In the genomic region with DNA sequence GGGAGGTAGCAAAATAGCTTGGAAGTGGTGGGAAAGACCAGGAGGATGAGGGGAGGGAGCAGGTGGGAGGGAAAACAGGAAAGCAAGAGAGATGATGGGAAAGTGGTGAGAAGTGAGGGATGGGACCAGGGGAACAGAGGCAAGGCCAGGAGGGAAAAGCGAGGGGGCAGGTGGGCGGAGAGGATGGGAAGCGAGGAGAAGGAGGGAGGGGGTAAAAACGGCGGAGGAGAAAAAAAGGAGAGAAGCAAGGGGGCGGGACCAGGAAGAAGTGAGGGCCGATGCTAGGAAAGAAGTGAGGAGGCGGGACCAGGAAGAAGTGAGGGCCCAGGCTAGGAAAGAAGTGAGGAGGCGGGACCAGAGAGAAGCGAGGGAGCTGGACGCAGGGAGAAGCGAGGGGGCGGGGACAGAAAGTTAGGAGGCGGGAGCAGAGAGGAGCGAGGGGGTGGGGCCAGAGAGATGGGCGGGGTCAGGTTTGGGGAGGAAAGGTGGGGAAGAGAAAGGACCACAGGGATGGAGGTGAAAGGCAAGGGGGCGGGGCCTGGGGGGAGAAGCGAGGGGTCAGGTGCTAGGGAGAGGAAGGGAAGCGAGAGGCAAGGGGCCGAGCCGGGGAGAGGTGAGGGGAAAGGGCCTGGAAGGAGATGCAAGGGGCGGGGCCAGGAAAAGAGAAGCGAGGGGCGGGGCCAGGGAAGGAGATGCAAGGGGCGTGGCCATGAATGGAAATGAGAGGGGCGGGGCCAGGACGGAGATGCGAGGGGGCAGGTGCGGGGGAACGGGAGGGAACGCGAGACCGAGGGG, we compare ENCODE assay signal across 8 cellular contexts. TPM values are rescaled to one million over a fixed set of nuclear protein-coding genes. Genes with fewer than 3 reads are reported as not detected.
DNase-seq lines count a peak whose midpoint lies in the region; ATAC-seq and TF ChIP-seq lines count a peak whose summit lies in the region.

No MANE protein-coding gene starts in this region.

- H3K4me3 ChIP-seq in GM08714 (ENCODE audit: low read length) = peak overlapping the region; percentile 73
- no peak overlapping the region for H3K4me3 ChIP-seq in KMS-11 (IDR thresholded peaks at IDR 0.05; ENCODE audit: insufficient read depth, low read depth, low read length)
- peak overlapping the region; percentile 67 for H3K4me3 ChIP-seq in fibroblast of the aortic adventitia (ENCODE audit: low read depth, low read length)

- intact Hi-C loops in activated T-helper 2 cell treated with anti-CD3 and anti-CD28 coated beads, Interferon-gamma antibody, Interleukin-2, Interleukin-4, amounts not matched to agents 10 μg/mL and 5 μg/mL and 100 μg/mL, durations not matched to agents 14 hours and 24 hours and 36 hours (cut with micrococcal nuclease) = loop anchor here (2.0 to 5.0 kb wide), 2 partner anchors 40 to 184 kb away; a partner anchor contains a TSS

- H3K9me3 Mint-ChIP-seq in activated T-helper 2 cell treated with anti-CD3 and anti-CD28 coated beads, Interferon-gamma antibody, Interleukin-2, Interleukin-4, amounts not matched to agents 10 μg/mL and 5 μg/mL and 100 μg/mL, durations not matched to agents 14 hours and 24 hours and 36 hours = no peaks in the 10 kb centered on the region
- no peaks in the 10 kb centered on the region for H3K9me3 Mint-ChIP-seq in naive thymus-derived CD8-positive, alpha-beta T cell
- H3K9me3 Mint-ChIP-seq in stimulated activated effector memory CD8-positive, alpha-beta T cell treated with anti-CD3 and anti-CD28 coated beads, Interleukin-12 subunit alpha, Interleukin-12 subunit beta, amount 100 ng/mL, for 72 hours = no peaks in the 10 kb centered on the region

- H3K4me1 ChIP-seq in KMS-11 (ENCODE audit: low read depth, poor library complexity, severe bottlenecking) = peaks cover 38% of the 10 kb centered on the region

- no peak overlapping the region for H3K27ac ChIP-seq in KMS-11

- H3K9ac ChIP-seq in KMS-11 = no peak overlapping the region

- DNase-seq in RPMI7951 (ENCODE audit: low read depth) (peak; percentile 91), fibroblast of the aortic adventitia (ENCODE audit: low read depth) (peak; percentile 97)
- peak; percentile 77 for DNase-seq in activated T-helper 2 cell treated with anti-CD3 and anti-CD28 coated beads, Interferon-gamma antibody, Interleukin-2, Interleukin-4, amounts not matched to agents 10 μg/mL and 5 μg/mL and 100 μg/mL, durations not matched to agents 14 hours and 24 hours and 36 hours (ENCODE audit: low spot score)
- DNase-seq in naive thymus-derived CD8-positive, alpha-beta T cell = peak in 9 of 10 donors; percentile 81 to 95 (median 88)
- peak; percentile 74 to 93 for DNase-seq in stimulated activated effector memory CD8-positive, alpha-beta T cell treated with anti-CD3 and anti-CD28 coated beads, Interleukin-12 subunit alpha, Interleukin-12 subunit beta, amount 100 ng/mL, for 72 hours (ENCODE audit: low spot score in 2 of 2)

- H3K27me3 ChIP-seq in KMS-11 (ENCODE audit: insufficient read depth, low read depth) = no peaks in the 10 kb centered on the region

- H3K79me2 ChIP-seq in KMS-11 (ENCODE audit: insufficient read depth, low read depth) = peaks cover 44% of the 10 kb centered on the region

- POLR2A ChIA-PET in naive thymus-derived CD8-positive, alpha-beta T cell (lab: Charles Lee) = interaction anchor here (0.6 to 2.6 kb wide), 6 partner anchors 31 to 266 kb away, joined by 3 to 10 read pairs (median 5); a partner anchor contains a TSS

- H3K27ac Mint-ChIP-seq in activated T-helper 2 cell treated with anti-CD3 and anti-CD28 coated beads, Interferon-gamma antibody, Interleukin-2, Interleukin-4, amounts not matched to agents 10 μg/mL and 5 μg/mL and 100 μg/mL, durations not matched to agents 14 hours and 24 hours and 36 hours = peak overlapping the region; percentile 83
- H3K27ac Mint-ChIP-seq in naive thymus-derived CD8-positive, alpha-beta T cell = peak overlapping the region; percentile 66 to 99 (median 94)
- peak overlapping the region; percentile 85 for H3K27ac Mint-ChIP-seq in stimulated activated effector memory CD8-positive, alpha-beta T cell treated with anti-CD3 and anti-CD28 coated beads, Interleukin-12 subunit alpha, Interleukin-12 subunit beta, amount 100 ng/mL, for 72 hours

- no peaks in the 10 kb centered on the region for H3K36me3 ChIP-seq in KMS-11 (ENCODE audit: insufficient read depth)

- peak; percentile 6 to 54 for ATAC-seq in naive thymus-derived CD8-positive, alpha-beta T cell
- ATAC-seq in stimulated activated effector memory CD8-positive, alpha-beta T cell treated with anti-CD3 and anti-CD28 coated beads, Interleukin-12 subunit alpha, Interleukin-12 subunit beta, amount 100 ng/mL, for 72 hours = peak; percentile 29
- no peak for ATAC-seq in HG03135 (IDR thresholded peaks at IDR 0.05; ENCODE audit: unreplicated experiment)

- H4K20me1 ChIP-seq in KMS-11 (ENCODE audit: insufficient read depth) = peaks cover 5% of the 10 kb centered on the region; the same call in 1 of the 2 replicates

- peaks cover 32% of the 10 kb centered on the region for H3K4me1 Mint-ChIP-seq in activated T-helper 2 cell treated with anti-CD3 and anti-CD28 coated beads, Interferon-gamma antibody, Interleukin-2, Interleukin-4, amounts not matched to agents 10 μg/mL and 5 μg/mL and 100 μg/mL, durations not matched to agents 14 hours and 24 hours and 36 hours (ENCODE audit: low read depth)
- H3K4me1 Mint-ChIP-seq in naive thymus-derived CD8-positive, alpha-beta T cell = peaks cover 25 to 54% (median 48%) of the 10 kb centered on the region in 4 donors
- peaks cover 42% of the 10 kb centered on the region for H3K4me1 Mint-ChIP-seq in stimulated activated effector memory CD8-positive, alpha-beta T cell treated with anti-CD3 and anti-CD28 coated beads, Interleukin-12 subunit alpha, Interleukin-12 subunit beta, amount 100 ng/mL, for 72 hours

- H3K27me3 Mint-ChIP-seq in activated T-helper 2 cell treated with anti-CD3 and anti-CD28 coated beads, Interferon-gamma antibody, Interleukin-2, Interleukin-4, amounts not matched to agents 10 μg/mL and 5 μg/mL and 100 μg/mL, durations not matched to agents 14 hours and 24 hours and 36 hours (ENCODE audit: low read depth) = no peaks in the 10 kb centered on the region
- peaks cover 0 to under 1% (median 0%) of the 10 kb centered on the region in 5 donors for H3K27me3 Mint-ChIP-seq in naive thymus-derived CD8-positive, alpha-beta T cell

- TF ChIP-seq CTCF in KMS-11 (conservative IDR thresholded peaks at IDR 0.05; ENCODE audit: low read depth, low read length) (no peak), fibroblast of the aortic adventitia (IDR thresholded peaks at IDR 0.05; ENCODE audit: insufficient read depth, low read length) (no peak)

- H3K4me2 ChIP-seq in KMS-11 = peak overlapping the region; percentile 27; the same call in 1 of the 2 replicates

- peaks cover 5% of the 10 kb centered on the region for H3K36me3 Mint-ChIP-seq in activated T-helper 2 cell treated with anti-CD3 and anti-CD28 coated beads, Interferon-gamma antibody, Interleukin-2, Interleukin-4, amounts not matched to agents 10 μg/mL and 5 μg/mL and 100 μg/mL, durations not matched to agents 14 hours and 24 hours and 36 hours (ENCODE audit: low read depth)
- no peaks in the 10 kb centered on the region for H3K36me3 Mint-ChIP-seq in naive thymus-derived CD8-positive, alpha-beta T cell
- H3K36me3 Mint-ChIP-seq in stimulated activated effector memory CD8-positive, alpha-beta T cell treated with anti-CD3 and anti-CD28 coated beads, Interleukin-12 subunit alpha, Interleukin-12 subunit beta, amount 100 ng/mL, for 72 hours = peaks cover 16% of the 10 kb centered on the region

- H3K4me3 Mint-ChIP-seq in activated T-helper 2 cell treated with anti-CD3 and anti-CD28 coated beads, Interferon-gamma antibody, Interleukin-2, Interleukin-4, amounts not matched to agents 10 μg/mL and 5 μg/mL and 100 μg/mL, durations not matched to agents 14 hours and 24 hours and 36 hours (ENCODE audit: low read depth) = peak overlapping the region; percentile 80
- peak overlapping the region; percentile 75 to 98 (median 88) for H3K4me3 Mint-ChIP-seq in naive thymus-derived CD8-positive, alpha-beta T cell
- H3K4me3 Mint-ChIP-seq in stimulated activated effector memory CD8-positive, alpha-beta T cell treated with anti-CD3 and anti-CD28 coated beads, Interleukin-12 subunit alpha, Interleukin-12 subunit beta, amount 100 ng/mL, for 72 hours = peak overlapping the region; percentile 83

- no peak overlapping the region for H2AFZ ChIP-seq in KMS-11 (ENCODE audit: low read depth)

RNA-seq across cellular contexts. Expression of a gene that starts 1.0 kb away (rescaled TPM):
- total RNA-seq in RPMI7951 (2014; rRNA removed; shearing (Covaris generic)) = 14.5 and 15.9 TPM in 2 replicates
- 12.4 and 13.5 TPM in 2 replicates for total RNA-seq in activated T-helper 2 cell treated with anti-CD3 and anti-CD28 coated beads, Interferon-gamma antibody, Interleukin-2, Interleukin-4, amounts not matched to agents 10 μg/mL and 5 μg/mL and 100 μg/mL, durations not matched to agents 14 hours and 24 hours and 36 hours
- 16.0 and 22.6 TPM in 2 replicates for total RNA-seq in fibroblast of the aortic adventitia (ENCODE audit: low replicate concordance)
- total RNA-seq in naive thymus-derived CD8-positive, alpha-beta T cell = 10 to 100 TPM; 29.0 to 29.1 TPM
- 1 to 10 TPM in 2 of 3 donors, under 1 TPM in 1; 0.95 to 3.2 (median 2.0) TPM for polyA plus RNA-seq in naive thymus-derived CD8-positive, alpha-beta T cell
